Comparison of ENCODE assay signal across 1 cellular context in the genomic region with DNA sequence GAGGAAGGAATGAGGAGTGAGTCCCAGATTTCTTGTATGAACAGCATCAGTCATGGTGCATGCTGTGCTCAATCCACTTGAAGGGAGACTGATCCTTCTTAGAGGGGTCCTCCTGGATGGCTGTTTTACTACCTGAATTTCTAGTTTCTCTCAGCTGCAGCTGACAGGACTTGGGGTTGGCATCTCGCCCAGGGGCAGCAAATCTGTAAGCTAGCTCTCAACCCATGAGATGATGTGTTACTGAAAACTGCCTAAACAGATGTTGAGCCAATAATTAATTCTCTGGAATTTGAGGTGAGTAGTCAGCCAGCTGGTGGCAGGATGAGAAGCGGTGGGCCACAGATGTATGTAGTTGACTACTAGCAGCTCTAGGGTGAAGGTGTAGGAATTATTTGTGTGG.
TF ChIP-seq lines count a peak whose summit lies in the region.

No MANE protein-coding gene starts in this region.

TF ChIP-seq in GM23338, 12 proteins besides CTCF, POLR2A, EP300 and RAD21 (continued from another document):
- TF ChIP-seq, protein P1, sequence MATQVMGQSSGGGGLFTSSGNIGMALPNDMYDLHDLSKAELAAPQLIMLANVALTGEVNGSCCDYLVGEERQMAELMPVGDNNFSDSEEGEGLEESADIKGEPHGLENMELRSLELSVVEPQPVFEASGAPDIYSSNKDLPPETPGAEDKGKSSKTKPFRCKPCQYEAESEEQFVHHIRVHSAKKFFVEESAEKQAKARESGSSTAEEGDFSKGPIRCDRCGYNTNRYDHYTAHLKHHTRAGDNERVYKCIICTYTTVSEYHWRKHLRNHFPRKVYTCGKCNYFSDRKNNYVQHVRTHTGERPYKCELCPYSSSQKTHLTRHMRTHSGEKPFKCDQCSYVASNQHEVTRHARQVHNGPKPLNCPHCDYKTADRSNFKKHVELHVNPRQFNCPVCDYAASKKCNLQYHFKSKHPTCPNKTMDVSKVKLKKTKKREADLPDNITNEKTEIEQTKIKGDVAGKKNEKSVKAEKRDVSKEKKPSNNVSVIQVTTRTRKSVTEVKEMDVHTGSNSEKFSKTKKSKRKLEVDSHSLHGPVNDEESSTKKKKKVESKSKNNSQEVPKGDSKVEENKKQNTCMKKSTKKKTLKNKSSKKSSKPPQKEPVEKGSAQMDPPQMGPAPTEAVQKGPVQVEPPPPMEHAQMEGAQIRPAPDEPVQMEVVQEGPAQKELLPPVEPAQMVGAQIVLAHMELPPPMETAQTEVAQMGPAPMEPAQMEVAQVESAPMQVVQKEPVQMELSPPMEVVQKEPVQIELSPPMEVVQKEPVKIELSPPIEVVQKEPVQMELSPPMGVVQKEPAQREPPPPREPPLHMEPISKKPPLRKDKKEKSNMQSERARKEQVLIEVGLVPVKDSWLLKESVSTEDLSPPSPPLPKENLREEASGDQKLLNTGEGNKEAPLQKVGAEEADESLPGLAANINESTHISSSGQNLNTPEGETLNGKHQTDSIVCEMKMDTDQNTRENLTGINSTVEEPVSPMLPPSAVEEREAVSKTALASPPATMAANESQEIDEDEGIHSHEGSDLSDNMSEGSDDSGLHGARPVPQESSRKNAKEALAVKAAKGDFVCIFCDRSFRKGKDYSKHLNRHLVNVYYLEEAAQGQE (IDR thresholded peaks at IDR 0.05; ENCODE audit: unreplicated experiment): no peak
- TF ChIP-seq ZNF462 (CRISPR knock-in tag; IDR thresholded peaks at IDR 0.05): no peak
- no peak for TF ChIP-seq STAT1 (IDR thresholded peaks at IDR 0.05; ENCODE audit: unreplicated experiment)
- no peak for TF ChIP-seq NANOG (IDR thresholded peaks at IDR 0.05; ENCODE audit: borderline replicate concordance)
- TF ChIP-seq, protein P2, sequence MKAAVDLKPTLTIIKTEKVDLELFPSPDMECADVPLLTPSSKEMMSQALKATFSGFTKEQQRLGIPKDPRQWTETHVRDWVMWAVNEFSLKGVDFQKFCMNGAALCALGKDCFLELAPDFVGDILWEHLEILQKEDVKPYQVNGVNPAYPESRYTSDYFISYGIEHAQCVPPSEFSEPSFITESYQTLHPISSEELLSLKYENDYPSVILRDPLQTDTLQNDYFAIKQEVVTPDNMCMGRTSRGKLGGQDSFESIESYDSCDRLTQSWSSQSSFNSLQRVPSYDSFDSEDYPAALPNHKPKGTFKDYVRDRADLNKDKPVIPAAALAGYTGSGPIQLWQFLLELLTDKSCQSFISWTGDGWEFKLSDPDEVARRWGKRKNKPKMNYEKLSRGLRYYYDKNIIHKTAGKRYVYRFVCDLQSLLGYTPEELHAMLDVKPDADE (IDR thresholded peaks at IDR 0.05): no peak
- TF ChIP-seq EZH2phosphoT487 (IDR thresholded peaks at IDR 0.05; ENCODE audit: unreplicated experiment): no peak
- no peak for TF ChIP-seq ZNF114 (CRISPR knock-in tag; IDR thresholded peaks at IDR 0.05)
- no peak for TF ChIP-seq EZH2 (IDR thresholded peaks at IDR 0.05; ENCODE audit: low read depth, unreplicated experiment)
